ENCODE assay signal across 8 cellular contexts in genomic region chr2:64988420-64989125, GRCh38. TPM values are rescaled to one million over a fixed set of nuclear protein-coding genes. Genes with fewer than 3 reads are reported as not detected.
DNase-seq lines count a peak whose midpoint lies in the region; ATAC-seq and TF ChIP-seq lines count a peak whose summit lies in the region.

No MANE protein-coding gene starts in this region.

- peak overlapping the region; percentile 76 for H3K9ac ChIP-seq in HUES6 (ENCODE audit: low read length)

- H3K9me3 ChIP-seq in HUES6 (ENCODE audit: control insufficient read depth, insufficient read depth, low read depth, low read length): no peaks in the 10 kb centered on the region

- peaks cover 7% of the 10 kb centered on the region; the same call in 1 of the 2 replicates for H3K4me1 ChIP-seq in HUES6 (ENCODE audit: control insufficient read depth, insufficient read depth, low read length)

- peaks cover 21% of the 10 kb centered on the region for H3K27me3 Mint-ChIP-seq in type B pancreatic cell

- CTCF ChIA-PET in RWPE1 (lab: Yijun Ruan, JAX): interaction anchor here (0.6 to 0.9 kb wide), 3 partner anchors 13 to 342 kb away, joined by 3 to 5 read pairs (median 3); no protein-coding TSS in a partner anchor

- H3K27ac ChIP-seq in HUES6 (ENCODE audit: low read depth, low read length) (no peak overlapping the region), RWPE1 (peak overlapping the region; percentile 94)

- no peaks in the 10 kb centered on the region for H3K9me3 Mint-ChIP-seq in type B pancreatic cell

- H3K4me1 Mint-ChIP-seq in type B pancreatic cell (ENCODE audit: unreplicated experiment): peaks cover 30% of the 10 kb centered on the region

- peaks cover 73% of the 10 kb centered on the region for H3K27me3 ChIP-seq in HUES6 (ENCODE audit: control insufficient read depth, insufficient read depth, low read length)

- peak overlapping the region; percentile 82 for H3K4me3 ChIP-seq in HUES6 (ENCODE audit: low read depth, low read length)

- H3K4me3 Mint-ChIP-seq in type B pancreatic cell: peak overlapping the region; percentile 95

- no peaks in the 10 kb centered on the region for H3K36me3 ChIP-seq in HUES6 (ENCODE audit: control insufficient read depth, insufficient read depth, low read length)

- peaks cover 3% of the 10 kb centered on the region for H3K36me3 Mint-ChIP-seq in type B pancreatic cell

- peak overlapping the region; percentile 92 for H3K27ac Mint-ChIP-seq in type B pancreatic cell

- ATAC-seq in GM21381 (IDR thresholded peaks at IDR 0.05; ENCODE audit: unreplicated experiment) (peak; percentile 34), omental fat pad (ENCODE audit: low FRiP score) (peak; percentile 83)

- TF ChIP-seq CTCF in RWPE1 (conservative IDR thresholded peaks at IDR 0.05; ENCODE audit: low read depth) (peak; percentile 30; the same call in 1 of the 2 replicates), omental fat pad (IDR thresholded peaks at IDR 0.05) (peak in 1 of 3 donors; percentile 10), type B pancreatic cell (conservative IDR thresholded peaks at IDR 0.05) (peak; percentile 69)

- DNase-seq in DMS153 treated with DMSO at 0.1 percent for 48 hours (lab: John Stamatoyannopoulos, UW; ENCODE audit: unreplicated experiment): peak; percentile 51
- peak; percentile 77 for DNase-seq in RWPE1 (ENCODE audit: low spot score)
- peak; percentile 68 for DNase-seq in activated naive CD4-positive, alpha-beta T cell treated with Interleukin-2 at 50 U/mL for 16 hours
- DNase-seq in glomerular visceral epithelial cell (ENCODE audit: extremely low spot score): peak; percentile 75
- DNase-seq in omental fat pad (ENCODE audit: low spot score): no peak
- DNase-seq in type B pancreatic cell (ENCODE audit: extremely low spot score, unreplicated experiment): peak; percentile 84

- POLR2A ChIA-PET in RWPE1 (lab: Yijun Ruan, JAX; ENCODE audit: low non-redundant PET): interaction anchor here (0.9 kb wide), 1 partner anchor 71 kb away, joined by 3 read pairs; no protein-coding TSS in a partner anchor

RNA-seq across cellular contexts. Expression of gene SLC1A4, which starts 0.6 kb away (rescaled TPM):
- total RNA-seq in omental fat pad (10 to 100 TPM in 1 of 4 donors, 1 to 10 TPM in 3; 6.5 to 14.4 (median 7.0) TPM), type B pancreatic cell (ENCODE audit: low replicate concordance) (11.3 and 13.1 TPM in 2 replicates)
